21 cellular contexts compared by ENCODE assay signal in genomic region chr2:195495356-195495755, GRCh38.
DNase-seq lines count a peak whose midpoint lies in the region; ATAC-seq and TF ChIP-seq lines count a peak whose summit lies in the region.
"Had no signal": no experiment of that assay in that cellular context is flagged by ENCODE, and none has a peak within 500 bp of the region (broad histone marks: within the 10 kb centered on the region; RNA-seq: fewer than 3 reads in every experiment).

No MANE protein-coding gene starts in this region.

- H3K27ac ChIP-seq in BLaER1 = no peak overlapping the region
- H3K27ac ChIP-seq: SJCRH30 had no signal

- peaks cover 21% of the 10 kb centered on the region for H3K4me1 ChIP-seq in BLaER1
- H3K4me1 ChIP-seq: SJCRH30 had no signal

- H3K4me3 ChIP-seq in BLaER1 (no peak overlapping the region), NB4 (ENCODE audit: low read depth, low read length) (no peak overlapping the region)
- H3K4me3 ChIP-seq: GM12878, SJCRH30 had no signal

- H3K4me2 ChIP-seq in BLaER1 = peak overlapping the region; percentile 48

- no peaks in the 10 kb centered on the region for H3K27me3 ChIP-seq in BLaER1
- H3K27me3 ChIP-seq: SJCRH30 had no signal

- no peak for TF ChIP-seq POLR2A in NB4 (IDR thresholded peaks at IDR 0.05; ENCODE audit: extremely low read depth, insufficient read length)

- H4K20me1 ChIP-seq in BLaER1 = no peaks in the 10 kb centered on the region

- no peak overlapping the region for H3K9ac ChIP-seq in BLaER1

- DNase-seq in GF-D8 (lab: John Stamatoyannopoulos, UW) (peak; percentile 43), NB4 (ENCODE audit: low read depth) (peak; percentile 53), fibroblast of peridontal ligament (ENCODE audit: extremely low read depth) (peak; percentile 29), NCI-H1048 (lab: John Stamatoyannopoulos, UW) (no peak)
- no peak for DNase-seq in activated effector memory CD4-positive, alpha-beta T cell treated with anti-CD3 and anti-CD28 coated beads, Interleukin-2, amount 50 U/mL, for 16 hours
- DNase-seq: DMS53, H9, HFFc6, MM.1S, NCI-H1105, NCI-H146, NCI-H2029 treated with DMSO at 0.1 percent for 48 hours, NCI-H2171, NCI-H524 treated with DMSO at 0.1 percent for 48 hours, NCI-H82, OCI-M1, SJCRH30, T-helper 17 cell had no signal

- 0 out of 2 replicates have a peak, but pooled peaks cover 5% of the 10 kb centered on the region for H3K9me3 ChIP-seq in BLaER1
- H3K9me3 ChIP-seq: SJCRH30 had no signal

- TF ChIP-seq CTCF in NB4 (IDR thresholded peaks at IDR 0.05; ENCODE audit: low read depth, low read length) = no peak

- H3K36me3 ChIP-seq in BLaER1 = no peaks in the 10 kb centered on the region
- H3K36me3 ChIP-seq: SJCRH30 had no signal

- no peak for ATAC-seq in HG03196 (IDR thresholded peaks at IDR 0.05; ENCODE audit: unreplicated experiment)
- ATAC-seq: GM12878, T-helper 17 cell had no signal

Comparison
In these comparisons a context has a peak if more than half of its experiments do, and no peak if none do; other contexts are left out.
1. DNase-seq: peak in GF-D8 (single experiment), NB4 (single experiment) and fibroblast of peridontal ligament (single experiment); none in activated effector memory CD4-positive, alpha-beta T cell treated with anti-CD3 and anti-CD28 coated beads, Interleukin-2, amount 50 U/mL, for 16 hours (single experiment) and NCI-H1048 (single experiment).